ENCODE assay signal across 24 cellular contexts in genomic region chr11:117117681-117118080, GRCh38. TPM values are rescaled to one million over a fixed set of nuclear protein-coding genes. Genes with fewer than 3 reads are reported as not detected.
DNase-seq lines count a peak whose midpoint lies in the region; ATAC-seq, FAIRE-seq and TF ChIP-seq lines count a peak whose summit lies in the region.
"Had no signal": no experiment of that assay in that cellular context is flagged by ENCODE, and none has a peak within 500 bp of the region (broad histone marks: within the 10 kb centered on the region; RNA-seq: fewer than 3 reads in every experiment).

No MANE protein-coding gene starts in this region.

- FAIRE-seq in GM12892 (lab: Jason Lieb, UNC) (peak; percentile 9), endothelial cell of umbilical vein (lab: Jason Lieb, UNC) (peak; percentile 80)
- FAIRE-seq: A549, GM12878 had no signal

- no peaks in the 10 kb centered on the region for H3K9me3 ChIP-seq in endothelial cell of umbilical vein (replicated peaks; ENCODE audit: control insufficient read depth, insufficient read depth, low read length)
- H3K9me3 ChIP-seq: A549; BLaER1 treated with 17β-estradiol and CSF1 and Interleukin-3, amounts not matched to agents 10 nM and 100 nM had no signal

- no peaks in the 10 kb centered on the region for H3K9me1 ChIP-seq in endothelial cell of umbilical vein (replicated peaks; ENCODE audit: control insufficient read depth, extremely low read depth, insufficient read depth, low read length)

- no peak overlapping the region for H3K27ac ChIP-seq in endothelial cell of umbilical vein (ENCODE audit: insufficient read depth, low read depth, low read length)
- H3K27ac ChIP-seq: 22Rv1; A549; BLaER1 treated with 17β-estradiol and CSF1 and Interleukin-3, amounts not matched to agents 10 nM and 100 nM had no signal

- no peaks in the 10 kb centered on the region for H3K36me3 ChIP-seq in endothelial cell of umbilical vein (ENCODE audit: control insufficient read depth in 2 of 2, extremely low read depth in 1 of 2, insufficient read depth in 2 of 2, low read length in 2 of 2)
- H3K36me3 ChIP-seq: BLaER1 treated with 17β-estradiol and CSF1 and Interleukin-3, amounts not matched to agents 10 nM and 100 nM had no signal

- ATAC-seq in HG03196 (IDR thresholded peaks at IDR 0.05; ENCODE audit: unreplicated experiment) (no peak), GM19023 (IDR thresholded peaks at IDR 0.05; ENCODE audit: unreplicated experiment) (no peak)
- ATAC-seq: A549, GM12878 had no signal

- dilution Hi-C loops in endothelial cell of umbilical vein (cut with MboI; ENCODE audit: extremely low pct_ligation_motif_present, low sequenced_read_pairs) = no loop called here

- BruUV-seq in endothelial cell of umbilical vein (replicated peaks; lab: Mats Ljungman, UMichigan) = no TSS peak

- H3K4me2 ChIP-seq in endothelial cell of umbilical vein (ENCODE audit: insufficient read depth, low read length) = no peak overlapping the region
- H3K4me2 ChIP-seq: A549; BLaER1 treated with 17β-estradiol and CSF1 and Interleukin-3, amounts not matched to agents 10 nM and 100 nM had no signal

- H3K4me3 ChIP-seq in cardiac fibroblast (replicated peaks in 1 of 2; ENCODE audit: low read depth in 2 of 2, low read length in 2 of 2) (no peak overlapping the region), endothelial cell of umbilical vein (replicated peaks in 1 of 3; ENCODE audit: insufficient read depth in 1 of 3, low read depth in 1 of 3, low read length in 3 of 3) (no peak overlapping the region), fibroblast of the aortic adventitia (ENCODE audit: low read depth, low read length) (no peak overlapping the region)
- H3K4me3 ChIP-seq: A549; BLaER1 treated with 17β-estradiol and CSF1 and Interleukin-3, amounts not matched to agents 10 nM and 100 nM; GM12878 had no signal

- TF ChIP-seq CTCF in cardiac fibroblast (IDR thresholded peaks at IDR 0.05; ENCODE audit: low read depth, low read length) (no peak), endothelial cell of umbilical vein (IDR thresholded peaks at IDR 0.05; ENCODE audit: extremely low read depth in 1 of 2, insufficient read depth in 1 of 2, low read depth in 1 of 2, low read length in 2 of 2) (no peak), fibroblast of the aortic adventitia (IDR thresholded peaks at IDR 0.05; ENCODE audit: insufficient read depth, low read length) (no peak)

- H3K9ac ChIP-seq in endothelial cell of umbilical vein (replicated peaks; ENCODE audit: extremely low read depth, insufficient read depth, low read length) = no peak overlapping the region
- H3K9ac ChIP-seq: BLaER1 treated with 17β-estradiol and CSF1 and Interleukin-3, amounts not matched to agents 10 nM and 100 nM had no signal

- DNase-seq in GM12892 (ENCODE audit: insufficient read length) = no peak
- DNase-seq in cardiac fibroblast (ENCODE audit: low read depth in 2 of 2) = peak; percentile 11 to 40
- peak; percentile 64 for DNase-seq in endothelial cell of umbilical vein (ENCODE audit: low read depth, low spot score)
- peak; percentile 37 for DNase-seq in fibroblast of the aortic adventitia (ENCODE audit: low read depth)
- DNase-seq in erythroblast (lab: John Stamatoyannopoulos, UW) = no peak
- no peak for DNase-seq in C1 segment of cervical spinal cord (lab: John Stamatoyannopoulos, UW)
- DNase-seq: AML-193; CD4-positive, alpha-beta memory T cell; CD4-positive, CD25-positive, alpha-beta regulatory T cell; CD8-positive, alpha-beta memory T cell; COR-L47; DMS 273 treated with DMSO at 0.1 percent for 48 hours; DMS153; DMS53; DMS79; DND-41; EL; GDM1 had no signal

- CTCF ChIA-PET in endothelial cell of umbilical vein (lab: Charles Lee) = interaction anchor here (0.6 to 2.3 kb wide), 5 partner anchors 8 to 326 kb away, joined by 3 to 11 read pairs (median 3); partner anchors contain the start of gene APOA5

- TF ChIP-seq POLR2A in GM12892 (IDR thresholded peaks at IDR 0.05; ENCODE audit: low read depth, low read length) (no peak), endothelial cell of umbilical vein (IDR thresholded peaks at IDR 0.05; ENCODE audit: low read depth, low read length) (no peak), erythroblast (IDR thresholded peaks at IDR 0.05; ENCODE audit: low read length) (no peak)

- no peaks in the 10 kb centered on the region for H3K27me3 ChIP-seq in endothelial cell of umbilical vein (ENCODE audit: control insufficient read depth in 2 of 2, insufficient read depth in 2 of 2, low read length in 2 of 2)
- H3K27me3 ChIP-seq: BLaER1 treated with 17β-estradiol and CSF1 and Interleukin-3, amounts not matched to agents 10 nM and 100 nM had no signal

- no peaks in the 10 kb centered on the region for H4K20me1 ChIP-seq in endothelial cell of umbilical vein (replicated peaks; ENCODE audit: control insufficient read depth, extremely low read depth, insufficient read depth, low read length)
- H4K20me1 ChIP-seq: BLaER1 treated with 17β-estradiol and CSF1 and Interleukin-3, amounts not matched to agents 10 nM and 100 nM had no signal

- no peak overlapping the region for H2AFZ ChIP-seq in endothelial cell of umbilical vein (ENCODE audit: low read depth, low read length)

- POLR2A ChIA-PET in endothelial cell of umbilical vein (lab: Charles Lee) = no interaction called here

- no peaks in the 10 kb centered on the region for H3K79me2 ChIP-seq in endothelial cell of umbilical vein (ENCODE audit: control insufficient read depth, insufficient read depth, low read length)

- intact Hi-C loops in endothelial cell of umbilical vein (cut with micrococcal nuclease) = no loop called here

- no peaks in the 10 kb centered on the region for H3K4me1 ChIP-seq in endothelial cell of umbilical vein (ENCODE audit: control insufficient read depth, extremely low read depth, insufficient read depth, low read length)
- H3K4me1 ChIP-seq: A549; BLaER1 treated with 17β-estradiol and CSF1 and Interleukin-3, amounts not matched to agents 10 nM and 100 nM had no signal

TF ChIP-seq in endothelial cell of umbilical vein, 7 proteins besides CTCF, POLR2A, EP300 and RAD21:
- TF ChIP-seq POLR2AphosphoS5 (IDR thresholded peaks at IDR 0.05; ENCODE audit: insufficient read depth, low read depth, low read length) (no peak), MYC (IDR thresholded peaks at IDR 0.05; ENCODE audit: low read depth, low read length) (no peak), FOS (IDR thresholded peaks at IDR 0.05; ENCODE audit: borderline replicate concordance, insufficient read depth, low read length) (no peak), EZH2 (IDR thresholded peaks at IDR 0.05; ENCODE audit: borderline replicate concordance, low read depth, low read length, severe bottlenecking) (no peak), MAX (IDR thresholded peaks at IDR 0.05; ENCODE audit: insufficient read depth, insufficient read length) (no peak), JUN (IDR thresholded peaks at IDR 0.05; ENCODE audit: borderline replicate concordance, insufficient read depth, insufficient read length, low read depth) (no peak), GATA2 (IDR thresholded peaks at IDR 0.05; ENCODE audit: insufficient read depth, insufficient read length, low read depth, low read length) (no peak)

RNA-seq across cellular contexts. Expression of gene SIK3, which starts 19.5 kb away (rescaled TPM):
- 17.6 TPM for polyA plus RNA-seq in GM12892 (2012; ENCODE audit: missing spikeins)
- 20.6 and 21.3 TPM in 2 replicates for total RNA-seq in endothelial cell of umbilical vein
- polyA plus RNA-seq in endothelial cell of umbilical vein = 9.0 and 10.3 TPM in 2 replicates
- polyA plus RNA-seq in endothelial cell of umbilical vein (2011; cell fraction: cytosol; rRNA removed) = 7.1 and 7.5 TPM in 2 replicates
- polyA plus RNA-seq in endothelial cell of umbilical vein (2011; cell fraction: nucleus; rRNA removed) = 27.4 and 30.1 TPM in 2 replicates
- 10.3 and 11.9 TPM in 2 replicates for polyA plus RNA-seq in endothelial cell of umbilical vein (2012)
- 25.1 and 26.4 TPM in 2 replicates for polyA minus RNA-seq in endothelial cell of umbilical vein
- polyA minus RNA-seq in endothelial cell of umbilical vein (2011; cell fraction: cytosol; rRNA and poly(A)+ RNA removed) = 6.1 TPM
- polyA minus RNA-seq in endothelial cell of umbilical vein (2011; cell fraction: nucleus; rRNA and poly(A)+ RNA removed) = 33.2 and 46.9 TPM in 2 replicates
- total RNA-seq in fibroblast of the aortic adventitia (ENCODE audit: low replicate concordance) = 12.8 and 18.4 TPM in 2 replicates

RNA-seq across cellular contexts. Expression of gene PAFAH1B2, which starts 26.4 kb away (rescaled TPM):
- 22.2 TPM for polyA plus RNA-seq in GM12892 (2012; ENCODE audit: missing spikeins)
- total RNA-seq in endothelial cell of umbilical vein (128 and 130 TPM in 2 replicates), fibroblast of the aortic adventitia (ENCODE audit: low replicate concordance) (161 and 328 TPM in 2 replicates)
- polyA plus RNA-seq in endothelial cell of umbilical vein = 29.1 and 34.2 TPM in 2 replicates
- 47.4 and 49.2 TPM in 2 replicates for polyA plus RNA-seq in endothelial cell of umbilical vein (2011; cell fraction: cytosol; rRNA removed)
- polyA plus RNA-seq in endothelial cell of umbilical vein (2011; cell fraction: nucleus; rRNA removed) = 32.4 and 35.7 TPM in 2 replicates
- polyA plus RNA-seq in endothelial cell of umbilical vein (2012) = 52.6 and 63.5 TPM in 2 replicates
- 167 and 180 TPM in 2 replicates for polyA minus RNA-seq in endothelial cell of umbilical vein
- polyA minus RNA-seq in endothelial cell of umbilical vein (2011; cell fraction: cytosol; rRNA and poly(A)+ RNA removed) = 43.7 TPM
- polyA minus RNA-seq in endothelial cell of umbilical vein (2011; cell fraction: nucleus; rRNA and poly(A)+ RNA removed) = 31.8 and 46.3 TPM in 2 replicates

Comparison
In these comparisons a context has a peak if more than half of its experiments do, and no peak if none do; other contexts are left out.
1. DNase-seq: peak in cardiac fibroblast (2 of 2), endothelial cell of umbilical vein (single experiment) and fibroblast of the aortic adventitia (single experiment); none in GM12892 (single experiment), erythroblast (0 of 2) and C1 segment of cervical spinal cord (0 of 14).